Comparison of ENCODE assay signal across 7 cellular contexts in the genomic region with DNA sequence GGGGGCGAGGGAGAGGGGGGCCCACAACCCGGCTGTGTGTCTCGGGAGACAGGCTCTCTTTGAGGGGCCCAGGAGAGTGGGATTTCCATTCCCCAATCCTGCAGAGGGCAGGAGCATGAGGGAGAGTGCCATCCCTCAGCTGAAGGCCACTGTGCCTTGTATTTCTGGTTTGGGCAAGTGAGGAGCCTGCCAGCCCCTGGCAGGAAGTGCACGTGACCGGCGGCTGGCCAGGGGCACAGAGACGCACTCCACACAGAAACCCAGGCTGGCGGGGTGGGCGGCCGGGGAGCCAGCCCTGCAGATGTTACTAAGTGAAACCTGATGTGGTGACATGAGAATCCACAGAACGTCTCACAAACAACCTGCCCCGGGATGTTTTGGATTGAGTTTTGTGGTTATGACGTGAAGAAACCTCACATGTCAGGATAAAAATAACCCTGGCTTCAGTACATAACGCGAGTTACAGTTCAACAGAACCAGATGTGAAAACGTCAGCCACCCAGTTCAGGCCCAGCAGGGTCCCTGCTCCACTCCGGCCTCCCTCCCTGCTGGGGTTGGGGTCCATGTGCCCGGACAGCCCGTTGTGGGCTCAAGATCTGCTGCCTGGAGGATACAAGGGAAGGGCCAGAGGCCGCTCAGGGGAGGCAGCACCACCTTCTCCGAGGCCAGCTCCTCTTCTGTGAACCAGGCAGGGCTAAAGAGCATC. TPM values are rescaled to one million over a fixed set of nuclear protein-coding genes. Genes with fewer than 3 reads are reported as not detected.
DNase-seq lines count a peak whose midpoint lies in the region; ATAC-seq and TF ChIP-seq lines count a peak whose summit lies in the region.

No MANE protein-coding gene starts in this region.

- peaks cover 96% of the 10 kb centered on the region for H3K36me3 Mint-ChIP-seq in dendritic cell treated with granulocyte-macrophage colony-stimulating factor and Interleukin-4, amounts not matched to agents 40 ng/mL and 50 ng/mL, for 4 days (ENCODE audit: low read depth)
- H3K36me3 Mint-ChIP-seq in naive B cell, result peaks cover 6 to 26% of the 10 kb centered on the region in 2 donors

- peaks cover 36% of the 10 kb centered on the region for H3K4me1 Mint-ChIP-seq in dendritic cell treated with granulocyte-macrophage colony-stimulating factor and Interleukin-4, amounts not matched to agents 40 ng/mL and 50 ng/mL, for 4 days (ENCODE audit: low read depth)
- peaks cover 22 to 29% (median 23%) of the 10 kb centered on the region in 3 donors for H3K4me1 Mint-ChIP-seq in naive B cell

- ATAC-seq in GM19043 (IDR thresholded peaks at IDR 0.05; ENCODE audit: low read depth, unreplicated experiment), result peak; percentile 88
- ATAC-seq in HG03175 (IDR thresholded peaks at IDR 0.05; ENCODE audit: unreplicated experiment), result peak; percentile 93
- ATAC-seq in naive B cell (ENCODE audit: low read depth in 2 of 2), result peak; percentile 72 to 84
- ATAC-seq in thoracic aorta (ENCODE audit: insufficient number of reproducible peaks, low FRiP score, low read depth), result peak; percentile 41

- H3K36me3 ChIP-seq in thoracic aorta, result no peaks in the 10 kb centered on the region

- H3K27me3 ChIP-seq in thoracic aorta (replicated peaks; ENCODE audit: insufficient read depth), result no peaks in the 10 kb centered on the region

- H3K4me1 ChIP-seq in thoracic aorta (ENCODE audit: control insufficient read depth in 1 of 2, low read depth in 2 of 2), result peaks cover 20 to 52% of the 10 kb centered on the region in 2 donors

- intact Hi-C loops in dendritic cell treated with granulocyte-macrophage colony-stimulating factor and Interleukin-4, amounts not matched to agents 40 ng/mL and 50 ng/mL, for 4 days (cut with micrococcal nuclease), result no loop called here

- H3K27me3 Mint-ChIP-seq in dendritic cell treated with granulocyte-macrophage colony-stimulating factor and Interleukin-4, amounts not matched to agents 40 ng/mL and 50 ng/mL, for 4 days, result no peaks in the 10 kb centered on the region
- no peaks in the 10 kb centered on the region for H3K27me3 Mint-ChIP-seq in naive B cell

- peak overlapping the region; percentile 59 for H3K27ac Mint-ChIP-seq in dendritic cell treated with granulocyte-macrophage colony-stimulating factor and Interleukin-4, amounts not matched to agents 40 ng/mL and 50 ng/mL, for 4 days
- peak overlapping the region; percentile 85 to 96 (median 92) for H3K27ac Mint-ChIP-seq in naive B cell

- no peak overlapping the region for H3K4me3 Mint-ChIP-seq in dendritic cell treated with granulocyte-macrophage colony-stimulating factor and Interleukin-4, amounts not matched to agents 40 ng/mL and 50 ng/mL, for 4 days
- H3K4me3 Mint-ChIP-seq in naive B cell, result peak overlapping the region in 2 of 8 donors; percentile 2 to 51

- H3K4me3 ChIP-seq in thoracic aorta, result peak overlapping the region; percentile 10

- no peak for TF ChIP-seq CTCF in thoracic aorta (IDR thresholded peaks at IDR 0.05)

- no peaks in the 10 kb centered on the region for H3K9me3 ChIP-seq in thoracic aorta

- peak overlapping the region; percentile 82 to 86 for H3K27ac ChIP-seq in thoracic aorta

- peak; percentile 88 for DNase-seq in activated CD4-positive, alpha-beta T cell treated with anti-CD3 and anti-CD28 coated beads for 48 hours
- DNase-seq in naive B cell, result peak; percentile 65
- no peak for DNase-seq in thoracic aorta (ENCODE audit: low spot score)
- DNase-seq in NCI-H524 treated with DMSO at 0.1 percent for 48 hours (lab: John Stamatoyannopoulos, UW), result no peak

- H3K9me3 Mint-ChIP-seq in dendritic cell treated with granulocyte-macrophage colony-stimulating factor and Interleukin-4, amounts not matched to agents 40 ng/mL and 50 ng/mL, for 4 days, result no peaks in the 10 kb centered on the region
- H3K9me3 Mint-ChIP-seq in naive B cell, result no peaks in the 10 kb centered on the region

RNA-seq across cellular contexts. Expression of a gene that starts 51.7 kb away (rescaled TPM):
- polyA plus RNA-seq in naive B cell (ENCODE audit: low read depth in 6 of 6), result not detected
- total RNA-seq in thoracic aorta, result 10 to 100 TPM; 57.3 to 58.5 TPM

Comparison
In these comparisons a context has a peak if more than half of its experiments do, and no peak if none do; other contexts are left out.
1. ATAC-seq: peak in every context shown above with its lines; median percentile 93 in HG03175; 88 in GM19043; 78 in naive B cell; 41 in thoracic aorta.
2. DNase-seq: peak in activated CD4-positive, alpha-beta T cell treated with anti-CD3 and anti-CD28 coated beads for 48 hours (single experiment) and naive B cell (single experiment); none in thoracic aorta (single experiment) and NCI-H524 treated with DMSO at 0.1 percent for 48 hours (single experiment).